9 cellular contexts compared by ENCODE assay signal in genomic region chr5:155728146-155728856, GRCh38.
A peak's percentile ranks its signal among the peaks of the same experiment; 100 is the strongest.
DNase-seq lines count a peak whose midpoint lies in the region; ATAC-seq, FAIRE-seq and TF ChIP-seq lines count a peak whose summit lies in the region.
"Had no signal": no experiment of that assay in that cellular context is flagged by ENCODE, and none has a peak within 500 bp of the region (broad histone marks: within the 10 kb centered on the region; RNA-seq: fewer than 3 reads in every experiment).

No MANE protein-coding gene starts in this region.

- H2AFZ ChIP-seq in keratinocyte (ENCODE audit: control insufficient read depth, low read length): no peak overlapping the region

- no peaks in the 10 kb centered on the region for H3K9me1 ChIP-seq in keratinocyte (ENCODE audit: control insufficient read depth, extremely low read depth, insufficient read depth, low read length)

- peaks cover 46% of the 10 kb centered on the region for H3K27me3 ChIP-seq in keratinocyte (ENCODE audit: control insufficient read depth, extremely low read depth, insufficient read depth, low read length)
- H3K27me3 ChIP-seq: BLaER1 treated with 17β-estradiol and CSF1 and Interleukin-3, amounts not matched to agents 10 nM and 100 nM had no signal

- TF ChIP-seq CTCF in keratinocyte (optimal IDR thresholded peaks at IDR 0.05 in 1 of 3, IDR thresholded peaks at IDR 0.05 in 1 of 3, conservative IDR thresholded peaks at IDR 0.05 in 1 of 3; ENCODE audit: extremely low read depth in 1 of 3, insufficient read depth in 2 of 3, low read length in 3 of 3): peak in 1 of 3 experiments; percentile 41

- dilution Hi-C loops in keratinocyte (cut with MboI; ENCODE audit: extremely low pct_ligation_motif_present, low sequenced_read_pairs): no loop called here

- H3K9ac ChIP-seq in keratinocyte (ENCODE audit: control insufficient read depth, extremely low read depth, insufficient read depth, low read length): no peak overlapping the region
- H3K9ac ChIP-seq: BLaER1 treated with 17β-estradiol and CSF1 and Interleukin-3, amounts not matched to agents 10 nM and 100 nM had no signal

- no peak for ATAC-seq in GM19023 (IDR thresholded peaks at IDR 0.05; ENCODE audit: unreplicated experiment)

- peak overlapping the region in 2 of 3 experiments; percentile 31 to 40 for H3K4me3 ChIP-seq in keratinocyte (ENCODE audit: control insufficient read depth in 2 of 3, extremely low read depth in 1 of 3, insufficient read depth in 2 of 3, low read depth in 1 of 3, low read length in 3 of 3)
- H3K4me3 ChIP-seq in skin epidermis: peak overlapping the region; percentile 9 to 38 (median 17)
- H3K4me3 ChIP-seq: BLaER1 treated with 17β-estradiol and CSF1 and Interleukin-3, amounts not matched to agents 10 nM and 100 nM had no signal

- H3K4me2 ChIP-seq in keratinocyte (ENCODE audit: control insufficient read depth, extremely low read depth, insufficient read depth, low read depth, low read length): peak overlapping the region; percentile 54
- H3K4me2 ChIP-seq: BLaER1 treated with 17β-estradiol and CSF1 and Interleukin-3, amounts not matched to agents 10 nM and 100 nM had no signal

- no peaks in the 10 kb centered on the region for H3K9me3 ChIP-seq in keratinocyte (ENCODE audit: control insufficient read depth, low read depth, low read length)

- no peaks in the 10 kb centered on the region for H3K4me1 ChIP-seq in keratinocyte (ENCODE audit: control insufficient read depth, extremely low read depth, insufficient read depth, low read length)
- H3K4me1 ChIP-seq: BLaER1 treated with 17β-estradiol and CSF1 and Interleukin-3, amounts not matched to agents 10 nM and 100 nM had no signal

- FAIRE-seq in keratinocyte (lab: Jason Lieb, UNC): no peak

- H4K20me1 ChIP-seq in keratinocyte (ENCODE audit: control insufficient read depth, extremely low read depth, insufficient read depth, low read length): no peaks in the 10 kb centered on the region
- H4K20me1 ChIP-seq: BLaER1 treated with 17β-estradiol and CSF1 and Interleukin-3, amounts not matched to agents 10 nM and 100 nM had no signal

- no peaks in the 10 kb centered on the region for H3K36me3 ChIP-seq in keratinocyte (ENCODE audit: control insufficient read depth in 2 of 2, extremely low read depth in 1 of 2, insufficient read depth in 2 of 2, low read length in 2 of 2)
- H3K36me3 ChIP-seq: BLaER1 treated with 17β-estradiol and CSF1 and Interleukin-3, amounts not matched to agents 10 nM and 100 nM had no signal

- H3K27ac ChIP-seq in keratinocyte (ENCODE audit: control insufficient read depth, insufficient read depth, low read length) (no peak overlapping the region), skin epidermis (peak overlapping the region in 1 of 21 experiments; percentile 16)
- H3K27ac ChIP-seq: BLaER1 treated with 17β-estradiol and CSF1 and Interleukin-3, amounts not matched to agents 10 nM and 100 nM had no signal

- DNase-seq in activated CD8-positive, alpha-beta memory T cell treated with anti-CD3 and anti-CD28 coated beads for 24 hours: peak; percentile 59
- DNase-seq in activated CD8-positive, alpha-beta memory T cell treated with anti-CD3 and anti-CD28 coated beads, Interleukin-2, amount 50 U/mL, for 48 hours: no peak
- DNase-seq in cerebellum (ENCODE audit: low spot score) (peak; percentile 5), keratinocyte (ENCODE audit: low read depth, low spot score) (no peak), NCI-H226 (no peak), 8988T (no peak)

- H3K79me2 ChIP-seq in keratinocyte (ENCODE audit: control insufficient read depth, insufficient read depth, low read length): no peaks in the 10 kb centered on the region

Comparison
In these comparisons a context has a peak if more than half of its experiments do, and no peak if none do; other contexts are left out.
1. DNase-seq: peak in activated CD8-positive, alpha-beta memory T cell treated with anti-CD3 and anti-CD28 coated beads for 24 hours (single experiment) and cerebellum (single experiment); none in activated CD8-positive, alpha-beta memory T cell treated with anti-CD3 and anti-CD28 coated beads, Interleukin-2, amount 50 U/mL, for 48 hours (single experiment), keratinocyte (single experiment), NCI-H226 (single experiment) and 8988T (single experiment).